Comparison of ENCODE assay signal across 10 cellular contexts in genomic region chr1:91792393-91793032, GRCh38.
DNase-seq lines count a peak whose midpoint lies in the region; ATAC-seq, FAIRE-seq and TF ChIP-seq lines count a peak whose summit lies in the region.
"Had no signal": no experiment of that assay in that cellular context is flagged by ENCODE, and none has a peak within 500 bp of the region (broad histone marks: within the 10 kb centered on the region; RNA-seq: fewer than 3 reads in every experiment).

No MANE protein-coding gene starts in this region.

- CTCF ChIA-PET in H1 (lab: Charles Lee; ENCODE audit: partially characterized antibody): interaction anchor here (0.6 to 4.2 kb wide), 16 partner anchors 10 to 627 kb away, joined by 3 to 22 read pairs (median 4); no protein-coding TSS in a partner anchor

- H4K5ac ChIP-seq in H1 (ENCODE audit: insufficient read length, low read depth, low read length): no peak overlapping the region

- H3K4me2 ChIP-seq in BLaER1 treated with 17β-estradiol and CSF1 and Interleukin-3, amounts not matched to agents 10 nM and 100 nM: peak overlapping the region; percentile 39 to 78 (median 49); a peak in 20 of 22 replicates
- no peak overlapping the region for H3K4me2 ChIP-seq in Karpas-422 (ENCODE audit: low read depth, low read length, poor library complexity, severe bottlenecking)
- no peak overlapping the region for H3K4me2 ChIP-seq in H1 (ENCODE audit: insufficient read depth in 1 of 2, low read depth in 2 of 2, low read length in 2 of 2)

- no peak for ATAC-seq in natural killer cell
- no peak for ATAC-seq in stimulated activated naive CD8-positive, alpha-beta T cell treated with anti-CD3 and anti-CD28 coated beads, Interleukin-15, Interleukin-2, amounts not matched to agents 100 U/mL and 50 U/mL, for 24 hours

- H3K9me3 Mint-ChIP-seq in natural killer cell (no peaks in the 10 kb centered on the region), glutamatergic neuron (ENCODE audit: unreplicated experiment) (no peaks in the 10 kb centered on the region)

- peaks cover 36 to 62% (median 54%) of the 10 kb centered on the region in 10 experiments for H3K4me1 ChIP-seq in BLaER1 treated with 17β-estradiol and CSF1 and Interleukin-3, amounts not matched to agents 10 nM and 100 nM
- H3K4me1 ChIP-seq in Karpas-422 (ENCODE audit: low read length) (no peaks in the 10 kb centered on the region), H1 (replicated peaks in 1 of 4; ENCODE audit: control insufficient read depth in 3 of 4, insufficient read depth in 4 of 4, low read length in 3 of 4) (peaks cover 8 to 20% (median 12%) of the 10 kb centered on the region in 4 experiments)

- no peak overlapping the region for H2AK5ac ChIP-seq in H1 (ENCODE audit: low read depth, low read length)

- H3K36me3 ChIP-seq in BLaER1 treated with 17β-estradiol and CSF1 and Interleukin-3, amounts not matched to agents 10 nM and 100 nM: peaks cover 0 to 4% (median 0%) of the 10 kb centered on the region in 11 experiments; a peak in 1 of 22 replicates
- H3K36me3 ChIP-seq in Karpas-422 (ENCODE audit: insufficient read depth, low read length): no peaks in the 10 kb centered on the region
- no peaks in the 10 kb centered on the region for H3K36me3 ChIP-seq in H1 (ENCODE audit: control insufficient read depth in 2 of 4, insufficient read depth in 4 of 4, low read length in 3 of 4)

- intact Hi-C loops in natural killer cell (cut with micrococcal nuclease): no loop called here

- H4K91ac ChIP-seq in H1 (replicated peaks; ENCODE audit: insufficient read length, low read length): no peak overlapping the region

- H3K9ac ChIP-seq in BLaER1 treated with 17β-estradiol and CSF1 and Interleukin-3, amounts not matched to agents 10 nM and 100 nM: no peak overlapping the region
- H3K9ac ChIP-seq in Karpas-422 (ENCODE audit: low read length): no peak overlapping the region
- no peak overlapping the region for H3K9ac ChIP-seq in H1 (replicated peaks in 1 of 4; ENCODE audit: extremely low read depth in 1 of 4, low read depth in 3 of 4, low read length in 3 of 4)

- H3K14ac ChIP-seq in H1 (ENCODE audit: insufficient read length): no peak overlapping the region

- no peaks in the 10 kb centered on the region for H3K27me3 Mint-ChIP-seq in natural killer cell (ENCODE audit: low read depth in 2 of 2)
- peaks cover 1% of the 10 kb centered on the region for H3K27me3 Mint-ChIP-seq in glutamatergic neuron (ENCODE audit: unreplicated experiment)
- H3K27me3 Mint-ChIP-seq: progenitor cell of endocrine pancreas had no signal

- H3K27ac ChIP-seq in BLaER1 treated with 17β-estradiol and CSF1 and Interleukin-3, amounts not matched to agents 10 nM and 100 nM: no peak overlapping the region; a peak in 1 of 22 replicates
- H3K27ac ChIP-seq in Karpas-422 (ENCODE audit: low read length): no peak overlapping the region
- no peak overlapping the region for H3K27ac ChIP-seq in H1 (ENCODE audit: low read depth, low read length)

- no peak overlapping the region for H2BK5ac ChIP-seq in H1 (ENCODE audit: low read depth, low read length)

- H3K18ac ChIP-seq in H1 (ENCODE audit: extremely low read depth, low read length): 0 out of 2 replicates have a peak overlapping the region, but pooled peaks have one; percentile 48

- no peak overlapping the region for H2AFZ ChIP-seq in Karpas-422 (ENCODE audit: low read length)
- no peak overlapping the region for H2AFZ ChIP-seq in H1 (ENCODE audit: low read length)

- DNase-seq in Karpas-422: peak; percentile 43
- no peak for DNase-seq in H1 (ENCODE audit: low read depth in 1 of 2, low spot score in 2 of 2)
- DNase-seq in natural killer cell: no peak
- no peak for DNase-seq in glutamatergic neuron
- DNase-seq in central memory CD4-positive, alpha-beta T cell: no peak
- no peak for DNase-seq in stimulated activated CD4-positive, alpha-beta T cell treated with anti-CD3 and anti-CD28 coated beads, Interleukin-4, amount 100 ng/mL, for 4 hours
- no peak for DNase-seq in stimulated activated naive CD8-positive, alpha-beta T cell treated with anti-CD3 and anti-CD28 coated beads, Interleukin-15, Interleukin-2, amounts not matched to agents 100 U/mL and 50 U/mL, for 24 hours
- DNase-seq: NCI-H1105 treated with DMSO at 0.1 percent for 48 hours had no signal

- peak; percentile 13 to 18 (median 15); a peak in 2 of 4 replicates for TF ChIP-seq CTCF in H1 (IDR thresholded peaks at IDR 0.05; ENCODE audit: control extremely low read depth in 1 of 3, insufficient read depth in 1 of 3, low read depth in 1 of 3, low read length in 3 of 3)
- no peak for TF ChIP-seq CTCF in natural killer cell (IDR thresholded peaks at IDR 0.05)
- TF ChIP-seq CTCF in glutamatergic neuron (IDR thresholded peaks at IDR 0.05; ENCODE audit: partially characterized antibody, unreplicated experiment): no peak

- no peak overlapping the region for H2BK15ac ChIP-seq in H1 (ENCODE audit: low read length)

- H3K36me3 Mint-ChIP-seq in natural killer cell (peaks cover 26% of the 10 kb centered on the region), glutamatergic neuron (ENCODE audit: unreplicated experiment) (no peaks in the 10 kb centered on the region)

- H3K23ac ChIP-seq in H1 (ENCODE audit: insufficient read length): no peak overlapping the region

- POLR2A ChIA-PET in H1 (lab: Charles Lee; ENCODE audit: partially characterized antibody): interaction anchor here (0.9 kb wide), 1 partner anchor 29 kb away, joined by 3 read pairs; no protein-coding TSS in a partner anchor

- no peaks in the 10 kb centered on the region for H3K27me3 ChIP-seq in BLaER1 treated with 17β-estradiol and CSF1 and Interleukin-3, amounts not matched to agents 10 nM and 100 nM
- H3K27me3 ChIP-seq in Karpas-422 (ENCODE audit: low read length): no peaks in the 10 kb centered on the region
- no peaks in the 10 kb centered on the region for H3K27me3 ChIP-seq in H1 (replicated peaks in 1 of 4; ENCODE audit: control insufficient read depth in 3 of 4, extremely low read depth in 1 of 4, insufficient read depth in 3 of 4, low read length in 3 of 4)

- H3K4me3 Mint-ChIP-seq in natural killer cell (peak overlapping the region; percentile 29), glutamatergic neuron (ENCODE audit: unreplicated experiment) (no peak overlapping the region)

- TF ChIP-seq EP300 in H1 (IDR thresholded peaks at IDR 0.05; ENCODE audit: borderline replicate concordance in 1 of 2, low read depth in 2 of 2, low read length in 2 of 2): no peak

- no peaks in the 10 kb centered on the region for H3K9me2 ChIP-seq in Karpas-422 (replicated peaks; ENCODE audit: insufficient read depth, low read length)

- FAIRE-seq in H1 (lab: Jason Lieb, UNC): no peak

- no peaks in the 10 kb centered on the region for H4K20me1 ChIP-seq in BLaER1 treated with 17β-estradiol and CSF1 and Interleukin-3, amounts not matched to agents 10 nM and 100 nM
- H4K20me1 ChIP-seq in Karpas-422 (ENCODE audit: insufficient read depth, low read depth, low read length): no peaks in the 10 kb centered on the region
- no peaks in the 10 kb centered on the region for H4K20me1 ChIP-seq in H1 (replicated peaks in 1 of 2; ENCODE audit: control insufficient read depth in 1 of 2, insufficient read depth in 2 of 2, low read length in 2 of 2)

- H3K23me2 ChIP-seq in H1 (ENCODE audit: low read depth, low read length): no peaks in the 10 kb centered on the region

- H3K56ac ChIP-seq in H1 (replicated peaks; ENCODE audit: insufficient read length, low read depth, low read length): no peak overlapping the region

- no peak for TF ChIP-seq POLR2A in H1 (IDR thresholded peaks at IDR 0.05; ENCODE audit: control extremely low read depth in 1 of 2, low read depth in 2 of 2, low read length in 2 of 2)

- H3K9me3 ChIP-seq in BLaER1 treated with 17β-estradiol and CSF1 and Interleukin-3, amounts not matched to agents 10 nM and 100 nM (replicated peaks in 1 of 11): peaks cover 0 to 11% (median 7%) of the 10 kb centered on the region in 11 experiments; a peak in 9 of 22 replicates
- H3K9me3 ChIP-seq in Karpas-422 (ENCODE audit: low read length) (no peaks in the 10 kb centered on the region), H1 (ENCODE audit: insufficient read depth in 2 of 2, low read depth in 1 of 2, low read length in 1 of 2) (no peaks in the 10 kb centered on the region)

- no peak overlapping the region for H2BK12ac ChIP-seq in H1 (ENCODE audit: low read depth, low read length)

- H3K27ac Mint-ChIP-seq in natural killer cell (peak overlapping the region; percentile 87 to 89), glutamatergic neuron (ENCODE audit: unreplicated experiment) (no peak overlapping the region)
- H3K27ac Mint-ChIP-seq: progenitor cell of endocrine pancreas had no signal

- WGBS in H1 (ENCODE audit: extremely low coverage in 1 of 2, insufficient coverage in 1 of 2, insufficient read length in 1 of 2, insufficient replicate concordance in 2 of 2, low coverage in 1 of 2, low lambda C conversion rate in 2 of 2, missing lambda C conversion rate in 1 of 2), 2 experiments: 82% methylated on average over 9 of the region's 9 CpGs; no CpG with 5 or more reads in 1 of the 2 experiments

- H3K4me3 ChIP-seq in BLaER1 treated with 17β-estradiol and CSF1 and Interleukin-3, amounts not matched to agents 10 nM and 100 nM: no peak overlapping the region
- H3K4me3 ChIP-seq in Karpas-422 (ENCODE audit: low read length) (no peak overlapping the region), H1 (ENCODE audit: extremely low read depth in 1 of 4, insufficient read depth in 2 of 4, low read depth in 3 of 4, low read length in 4 of 4) (no peak overlapping the region)

- no peak overlapping the region for H2BK20ac ChIP-seq in H1 (ENCODE audit: low read length)

- H4K8ac ChIP-seq in H1 (ENCODE audit: extremely low read depth, insufficient read depth, low read length): no peak overlapping the region

- no peaks in the 10 kb centered on the region for H3K79me1 ChIP-seq in H1 (ENCODE audit: low read depth, low read length)

- peak; percentile 26 to 41; a peak in 2 of 4 replicates for TF ChIP-seq RAD21 in H1 (IDR thresholded peaks at IDR 0.05 in 1 of 2, conservative IDR thresholded peaks at IDR 0.05 in 1 of 2; ENCODE audit: low read depth in 2 of 2, low read length in 2 of 2)

- H3K79me2 ChIP-seq in Karpas-422 (ENCODE audit: low read length) (no peaks in the 10 kb centered on the region), H1 (ENCODE audit: control insufficient read depth in 1 of 2, insufficient read depth in 2 of 2, low read length in 2 of 2) (no peaks in the 10 kb centered on the region)

- H3K4me1 Mint-ChIP-seq in natural killer cell (peaks cover 79 to 83% of the 10 kb centered on the region in 2 donors), glutamatergic neuron (ENCODE audit: low read depth, unreplicated experiment) (peaks cover 5% of the 10 kb centered on the region)

- H2BK120ac ChIP-seq in H1 (replicated peaks; ENCODE audit: low read depth, low read length): no peak overlapping the region

- H3K4ac ChIP-seq in H1 (replicated peaks; ENCODE audit: insufficient read length, low read depth, low read length): no peak overlapping the region

TF ChIP-seq in H1, 55 proteins besides CTCF, POLR2A, EP300 and RAD21 (continues in another document):
- TF ChIP-seq MAX (IDR thresholded peaks at IDR 0.05) (no peak), SIX5 (IDR thresholded peaks at IDR 0.05; ENCODE audit: low read depth, low read length) (no peak), TCF12 (IDR thresholded peaks at IDR 0.05; ENCODE audit: low read depth, low read length) (no peak)

Comparison
In these comparisons a context has a peak if more than half of its experiments do, and no peak if none do; other contexts are left out.
1. H3K4me2 ChIP-seq: peak in BLaER1 treated with 17β-estradiol and CSF1 and Interleukin-3, amounts not matched to agents 10 nM and 100 nM (11 of 11); none in Karpas-422 (single experiment) and H1 (0 of 2).
2. CTCF ChIP-seq: peak in H1 (3 of 3); none in natural killer cell (single experiment) and glutamatergic neuron (single experiment).